ENCODE assay signal across 13 cellular contexts in genomic region chr17:20010886-20011402, GRCh38. TPM values are rescaled to one million over a fixed set of nuclear protein-coding genes. Genes with fewer than 3 reads are reported as not detected.
DNase-seq lines count a peak whose midpoint lies in the region; ATAC-seq and TF ChIP-seq lines count a peak whose summit lies in the region.
"Had no signal": no experiment of that assay in that cellular context is flagged by ENCODE, and none has a peak within 500 bp of the region (broad histone marks: within the 10 kb centered on the region; RNA-seq: fewer than 3 reads in every experiment).

No MANE protein-coding gene starts in this region.

- H2AFZ ChIP-seq in MM.1S (ENCODE audit: low read length), result peak overlapping the region; percentile 96; the same call in 1 of the 2 replicates
- H2AFZ ChIP-seq in parathyroid adenoma, result peak overlapping the region; percentile 99

- H3K4me1 ChIP-seq in MM.1S (ENCODE audit: low read length) (peaks cover 13% of the 10 kb centered on the region; the same call in 1 of the 2 replicates), parathyroid adenoma (no peaks in the 10 kb centered on the region)

- H3F3A ChIP-seq in MM.1S (ENCODE audit: insufficient read depth, low read length), result peaks cover 16% of the 10 kb centered on the region

- peak overlapping the region; percentile 66; the same call in 1 of the 2 replicates for H3K27ac ChIP-seq in MM.1S (ENCODE audit: low read length)
- H3K27ac ChIP-seq in parathyroid adenoma, result no peak overlapping the region

- no peaks in the 10 kb centered on the region for H3K36me3 ChIP-seq in MM.1S (replicated peaks; ENCODE audit: insufficient read depth, low read length)
- no peaks in the 10 kb centered on the region for H3K36me3 ChIP-seq in parathyroid adenoma (ENCODE audit: control insufficient read depth, insufficient read depth, low read length)
- H3K36me3 ChIP-seq: transverse colon had no signal

- no peaks in the 10 kb centered on the region for H3K9me3 ChIP-seq in MM.1S (replicated peaks; ENCODE audit: insufficient read depth, low read length)
- H3K9me3 ChIP-seq in parathyroid adenoma (ENCODE audit: control insufficient read depth, low read length), result no peaks in the 10 kb centered on the region
- H3K9me3 ChIP-seq: transverse colon had no signal

- H3K9ac ChIP-seq in MM.1S (ENCODE audit: low read length) (peak overlapping the region; percentile 70; the same call in 1 of the 2 replicates), parathyroid adenoma (no peak overlapping the region)

- H3K79me2 ChIP-seq in MM.1S (ENCODE audit: low read length) (peaks cover 32% of the 10 kb centered on the region), parathyroid adenoma (no peaks in the 10 kb centered on the region)

- H3K27me3 ChIP-seq in MM.1S (replicated peaks; ENCODE audit: insufficient read depth, low read length) (0 out of 2 replicates have a peak, but pooled peaks cover 4% of the 10 kb centered on the region), parathyroid adenoma (ENCODE audit: control insufficient read depth, insufficient read depth, low read length) (no peaks in the 10 kb centered on the region)

- no peaks in the 10 kb centered on the region for H3K9me2 ChIP-seq in MM.1S (replicated peaks; ENCODE audit: insufficient read depth, low read length)

- no peaks in the 10 kb centered on the region for H4K20me1 ChIP-seq in MM.1S (ENCODE audit: insufficient read depth, low read length)

- peak; percentile 25 for DNase-seq in SHP77 treated with DMSO at 0.1 percent for 48 hours (lab: John Stamatoyannopoulos, UW)
- no peak for DNase-seq in SHP77 (lab: John Stamatoyannopoulos, UW)
- DNase-seq in MM.1S, result no peak
- DNase-seq in cerebellar cortex (ENCODE audit: low spot score), result peak; percentile 22
- DNase-seq in H4 (ENCODE audit: low spot score), result no peak
- DNase-seq: activated CD4-positive, CD25-positive, alpha-beta regulatory T cell; activated naive CD8-positive, alpha-beta T cell treated with anti-CD3 and anti-CD28 coated beads, Interleukin-2, amount 10 ng/mL, durations not matched to agents 7 days and 5 days; HFFc6; left ventricle myocardium superior; transverse colon had no signal

- TF ChIP-seq CTCF in MM.1S (IDR thresholded peaks at IDR 0.05; ENCODE audit: low read length), result no peak
- no peak for TF ChIP-seq CTCF in parathyroid adenoma (IDR thresholded peaks at IDR 0.05)

- H3K4me2 ChIP-seq in MM.1S (ENCODE audit: low read depth, low read length) (peak overlapping the region; percentile 79), parathyroid adenoma (ENCODE audit: low read length) (no peak overlapping the region)

- peak overlapping the region; percentile 86 for H3K4me3 ChIP-seq in MM.1S (ENCODE audit: low read length)
- H3K4me3 ChIP-seq in parathyroid adenoma (ENCODE audit: low read depth, low read length), result no peak overlapping the region

- ATAC-seq in HG03039 (IDR thresholded peaks at IDR 0.05; ENCODE audit: unreplicated experiment), result no peak
- no peak for ATAC-seq in HG03095 (IDR thresholded peaks at IDR 0.05; ENCODE audit: unreplicated experiment)

RNA-seq across cellular contexts. Expression of gene SPECC1, which starts 1.8 kb away (rescaled TPM):
- total RNA-seq in H4 (2014; rRNA removed; shearing (Covaris generic)), result 38.5 and 41.9 TPM in 2 replicates

RNA-seq across cellular contexts. Expression of gene AKAP10, which starts 33.3 kb away (rescaled TPM):
- total RNA-seq in H4 (2014; rRNA removed; shearing (Covaris generic)), result 12.3 and 16.1 TPM in 2 replicates

Comparison
In these comparisons a context has a peak if more than half of its experiments do, and no peak if none do; other contexts are left out.
1. DNase-seq: peak in SHP77 treated with DMSO at 0.1 percent for 48 hours (single experiment) and cerebellar cortex (single experiment); none in SHP77 (0 of 2), MM.1S (single experiment) and H4 (single experiment).